ENCODE assay signal across 32 cellular contexts in genomic region chr10:73597346-73597745, GRCh38.
DNase-seq lines count a peak whose midpoint lies in the region; ATAC-seq, FAIRE-seq and TF ChIP-seq lines count a peak whose summit lies in the region.
"Had no signal": no experiment of that assay in that cellular context is flagged by ENCODE, and none has a peak within 500 bp of the region (broad histone marks: within the 10 kb centered on the region; RNA-seq: fewer than 3 reads in every experiment).

No MANE protein-coding gene starts in this region.

- FAIRE-seq in HTR-8/SVneo (lab: Jason Lieb, UNC), result peak; percentile 9
- FAIRE-seq: GM12892 had no signal

- DNase-seq in ACHN (peak; percentile 46), HTR-8/SVneo (ENCODE audit: insufficient read length, low spot score) (no peak), astrocyte of the spinal cord (ENCODE audit: low read depth, low spot score) (peak; percentile 46), glomerular visceral epithelial cell (ENCODE audit: extremely low spot score) (peak; percentile 86)
- DNase-seq in effector memory CD8-positive, alpha-beta T cell, result no peak
- DNase-seq in NK-92 treated with Interleukin-12 subunit alpha and Interleukin-12 subunit beta, amount 100 ng/mL, for 24 hours (lab: John Stamatoyannopoulos, UW), result no peak
- DNase-seq: activated CD4-positive, alpha-beta T cell treated with anti-CD3 and anti-CD28 coated beads, Interleukin-2, amount 10 ng/mL, durations not matched to agents 24 days and 14 days; activated naive CD4-positive, alpha-beta T cell treated with anti-CD3 and anti-CD28 coated beads, Interleukin-2, amount 10 ng/mL, durations not matched to agents 7 days and 5 days; amniotic stem cell; central memory CD4-positive, alpha-beta T cell; COR-L47; DMS79; erythroblast; gastrocnemius medialis; hippocampal formation; immature natural killer cell; KBM-7; left ventricle myocardium superior; midbrain; natural killer cell; NCI-H1436 treated with DMSO at 0.1 percent for 48 hours; NCI-H2171; NCI-H524; stimulated activated CD4-positive, alpha-beta T cell treated with anti-CD3 and anti-CD28 coated beads, Interleukin-12 subunit alpha, Interleukin-12 subunit beta, amount 100 ng/mL, for 4 hours; stimulated activated CD4-positive, alpha-beta T cell treated with anti-CD3 and anti-CD28 coated beads, Interleukin-4, amount 100 ng/mL, for 24 hours; stimulated activated naive B cell treated with anti-CD40 and anti-IgM and Interleukin-4, amounts not matched to agents 10 μg/mL and 1 μg/mL and 100 μg/mL, for 72 hours; uterus had no signal

- H3K4me3 Mint-ChIP-seq in effector memory CD8-positive, alpha-beta T cell, result no peak overlapping the region
- H3K4me3 Mint-ChIP-seq: activated CD4-positive, alpha-beta T cell treated with anti-CD3 and anti-CD28 coated beads, Interleukin-2, amount 10 ng/mL, durations not matched to agents 24 days and 14 days; activated naive CD4-positive, alpha-beta T cell treated with anti-CD3 and anti-CD28 coated beads, Interleukin-2, amount 10 ng/mL, durations not matched to agents 7 days and 5 days; immature natural killer cell; natural killer cell; stimulated activated naive B cell treated with anti-CD40 and anti-IgM and Interleukin-4, amounts not matched to agents 10 μg/mL and 1 μg/mL and 100 μg/mL, for 72 hours had no signal

- in situ Hi-C loops in ACHN (cut with HindIII; ENCODE audit: low pct_ligation_motif_present, low pct_unique_long_range_greater_than_20kb, low sequenced_read_pairs) (no loop called here), astrocyte of the spinal cord (cut with HindIII; ENCODE audit: low sequenced_read_pairs) (no loop called here)

- no peak overlapping the region for H3K4me3 ChIP-seq in astrocyte of the spinal cord (ENCODE audit: low read depth, low read length)
- H3K4me3 ChIP-seq: gastrocnemius medialis, right atrium auricular region, SK-N-MC, uterus had no signal

- no peak overlapping the region for H3K27ac Mint-ChIP-seq in effector memory CD8-positive, alpha-beta T cell
- H3K27ac Mint-ChIP-seq: activated CD4-positive, alpha-beta T cell treated with anti-CD3 and anti-CD28 coated beads, Interleukin-2, amount 10 ng/mL, durations not matched to agents 24 days and 14 days; activated naive CD4-positive, alpha-beta T cell treated with anti-CD3 and anti-CD28 coated beads, Interleukin-2, amount 10 ng/mL, durations not matched to agents 7 days and 5 days; immature natural killer cell; natural killer cell; stimulated activated naive B cell treated with anti-CD40 and anti-IgM and Interleukin-4, amounts not matched to agents 10 μg/mL and 1 μg/mL and 100 μg/mL, for 72 hours had no signal

- no peaks in the 10 kb centered on the region for H3K27me3 Mint-ChIP-seq in effector memory CD8-positive, alpha-beta T cell
- H3K27me3 Mint-ChIP-seq: activated CD4-positive, alpha-beta T cell treated with anti-CD3 and anti-CD28 coated beads, Interleukin-2, amount 10 ng/mL, durations not matched to agents 24 days and 14 days; activated naive CD4-positive, alpha-beta T cell treated with anti-CD3 and anti-CD28 coated beads, Interleukin-2, amount 10 ng/mL, durations not matched to agents 7 days and 5 days; stimulated activated naive B cell treated with anti-CD40 and anti-IgM and Interleukin-4, amounts not matched to agents 10 μg/mL and 1 μg/mL and 100 μg/mL, for 72 hours had no signal

- no peaks in the 10 kb centered on the region for H3K36me3 Mint-ChIP-seq in effector memory CD8-positive, alpha-beta T cell (ENCODE audit: insufficient read depth)
- H3K36me3 Mint-ChIP-seq: activated naive CD4-positive, alpha-beta T cell treated with anti-CD3 and anti-CD28 coated beads, Interleukin-2, amount 10 ng/mL, durations not matched to agents 7 days and 5 days; immature natural killer cell; natural killer cell; stimulated activated naive B cell treated with anti-CD40 and anti-IgM and Interleukin-4, amounts not matched to agents 10 μg/mL and 1 μg/mL and 100 μg/mL, for 72 hours had no signal

- H3K9me3 Mint-ChIP-seq in effector memory CD8-positive, alpha-beta T cell, result no peaks in the 10 kb centered on the region
- H3K9me3 Mint-ChIP-seq: activated CD4-positive, alpha-beta T cell treated with anti-CD3 and anti-CD28 coated beads, Interleukin-2, amount 10 ng/mL, durations not matched to agents 24 days and 14 days; activated naive CD4-positive, alpha-beta T cell treated with anti-CD3 and anti-CD28 coated beads, Interleukin-2, amount 10 ng/mL, durations not matched to agents 7 days and 5 days; immature natural killer cell; natural killer cell; stimulated activated naive B cell treated with anti-CD40 and anti-IgM and Interleukin-4, amounts not matched to agents 10 μg/mL and 1 μg/mL and 100 μg/mL, for 72 hours had no signal

- no peak for TF ChIP-seq CTCF in astrocyte of the spinal cord (IDR thresholded peaks at IDR 0.05; ENCODE audit: low read depth, low read length)

- ATAC-seq in effector memory CD8-positive, alpha-beta T cell (replicated peaks), result no peak
- ATAC-seq in HG03354 (IDR thresholded peaks at IDR 0.05; ENCODE audit: poor library complexity, severe bottlenecking, unreplicated experiment), result no peak
- ATAC-seq in HG02678 (IDR thresholded peaks at IDR 0.05; ENCODE audit: unreplicated experiment), result no peak
- ATAC-seq: gastrocnemius medialis; left ventricle myocardium superior; natural killer cell; stimulated activated naive B cell treated with anti-CD40 and anti-IgM and Interleukin-4, amounts not matched to agents 10 μg/mL and 1 μg/mL and 100 μg/mL, for 72 hours had no signal

- no peaks in the 10 kb centered on the region for H3K4me1 Mint-ChIP-seq in effector memory CD8-positive, alpha-beta T cell (ENCODE audit: low read depth in 2 of 2)

Comparison
In these comparisons a context has a peak if more than half of its experiments do, and no peak if none do; other contexts are left out.
1. DNase-seq: peak in ACHN (single experiment), astrocyte of the spinal cord (single experiment) and glomerular visceral epithelial cell (single experiment); none in HTR-8/SVneo (single experiment), effector memory CD8-positive, alpha-beta T cell (0 of 3) and NK-92 treated with Interleukin-12 subunit alpha and Interleukin-12 subunit beta, amount 100 ng/mL, for 24 hours (single experiment).